Comparison of ENCODE assay signal across 1 cellular context in genomic region chr13:33542309-33543088, GRCh38.
A peak's percentile ranks its signal among the peaks of the same experiment; 100 is the strongest.
TF ChIP-seq lines count a peak whose summit lies in the region.

No MANE protein-coding gene starts in this region.

TF ChIP-seq in HepG2, 621 proteins besides CTCF, POLR2A, EP300 and RAD21 (continued from another document):
- TF ChIP-seq ARNT2 (CRISPR knock-in tag; IDR thresholded peaks at IDR 0.05; ENCODE audit: low read depth) (peak; percentile 99), CBX2 (IDR thresholded peaks at IDR 0.05; ENCODE audit: low read depth, low read length) (no peak), CBX2 (CRISPR knock-in tag; IDR thresholded peaks at IDR 0.05; ENCODE audit: low read depth) (peak; percentile 89; the same call in 1 of the 2 replicates), ATF6 (CRISPR knock-in tag; conservative IDR thresholded peaks at IDR 0.05) (peak; percentile 18; the same call in 1 of the 2 replicates), DDIT3 (CRISPR knock-in tag; IDR thresholded peaks at IDR 0.05) (0 out of 2 replicates have a peak, but pooled peaks have one; percentile 86), DMAP1 (CRISPR knock-in tag; IDR thresholded peaks at IDR 0.05) (peak; percentile 97), THRA (CRISPR knock-in tag; IDR thresholded peaks at IDR 0.05; ENCODE audit: borderline replicate concordance) (peak; percentile 66; the same call in 1 of the 2 replicates), ZNF275 (CRISPR knock-in tag; IDR thresholded peaks at IDR 0.05; ENCODE audit: borderline replicate concordance) (peak; percentile 66; the same call in 1 of the 2 replicates), ETS1 (CRISPR knock-in tag; IDR thresholded peaks at IDR 0.05) (no peak; the same call in 1 of the 2 replicates), FOXJ3 (CRISPR knock-in tag; IDR thresholded peaks at IDR 0.05; ENCODE audit: borderline replicate concordance) (peak; percentile 92), ZNF687 (CRISPR knock-in tag; IDR thresholded peaks at IDR 0.05) (peak; percentile 100), ASH2L (IDR thresholded peaks at IDR 0.05; ENCODE audit: insufficient read length, low read depth, low read length) (peak; percentile 70), ZNF549 (CRISPR knock-in tag; IDR thresholded peaks at IDR 0.05) (no peak), CAMTA2 (CRISPR knock-in tag; IDR thresholded peaks at IDR 0.05; ENCODE audit: borderline replicate concordance) (no peak), KLF6 (CRISPR knock-in tag; IDR thresholded peaks at IDR 0.05) (peak; percentile 98)
